Comparison of ENCODE assay signal across 13 cellular contexts in the genomic region with DNA sequence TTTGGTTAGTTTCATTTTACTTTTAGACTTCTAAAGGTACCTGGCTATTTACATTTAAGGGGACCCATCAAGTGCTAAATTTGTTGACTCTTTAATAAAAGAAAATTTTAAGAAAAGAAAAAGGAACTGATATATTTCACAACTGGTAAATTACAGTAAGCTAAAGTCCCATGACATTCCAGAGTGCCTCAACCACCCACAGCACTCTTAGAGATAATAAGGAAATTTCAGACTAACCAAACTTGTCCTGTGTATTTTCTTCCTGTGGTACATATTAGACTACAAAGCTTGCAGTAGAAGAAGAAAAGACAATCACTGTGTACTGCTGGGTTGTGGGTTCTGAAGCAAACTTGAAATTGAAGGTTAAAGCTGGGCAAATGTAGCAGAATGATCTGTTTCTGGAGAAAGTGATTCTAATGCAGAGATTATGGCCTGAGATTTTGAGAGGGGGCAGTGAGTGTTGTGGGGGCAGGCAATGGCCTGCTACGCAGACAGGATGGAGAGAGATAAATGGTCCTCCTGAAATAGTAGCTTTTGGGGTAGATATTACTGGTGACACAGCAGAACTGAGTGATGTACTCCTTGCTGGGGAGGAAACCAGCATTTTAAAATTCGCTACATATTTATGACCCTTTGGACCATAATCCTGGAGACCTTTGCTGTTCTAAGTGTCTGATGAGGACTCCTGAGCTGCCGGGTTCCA. TPM values are rescaled to one million over a fixed set of nuclear protein-coding genes. Genes with fewer than 3 reads are reported as not detected.
"Had no signal": no experiment of that assay in that cellular context is flagged by ENCODE, and none has a peak within 500 bp of the region (broad histone marks: within the 10 kb centered on the region; RNA-seq: fewer than 3 reads in every experiment).

No MANE protein-coding gene starts in this region.

- DNase-seq: activated CD4-positive, alpha-beta T cell treated with anti-CD3 and anti-CD28 coated beads for 1 hour; activated CD8-positive, alpha-beta memory T cell treated with anti-CD3 and anti-CD28 coated beads, Interleukin-2, amount 50 U/mL, for 4 hours; activated CD8-positive, alpha-beta T cell treated with anti-CD3 and anti-CD28 coated beads for 36 hours; activated naive CD4-positive, alpha-beta T cell treated with Interleukin-2 at 50 U/mL for 16 hours; activated naive CD8-positive, alpha-beta T cell treated with anti-CD3 and anti-CD28 coated beads, Interleukin-2, amount 50 U/mL, for 24 hours; central memory CD4-positive, alpha-beta T cell; hypothalamus; naive B cell; stimulated activated CD4-positive, alpha-beta T cell treated with anti-CD3 and anti-CD28 coated beads, Interleukin-4, amount 100 ng/mL, for 24 hours; T-helper 9 cell had no signal

- H3K4me3 Mint-ChIP-seq: activated CD8-positive, alpha-beta T cell treated with anti-CD3 and anti-CD28 coated beads for 36 hours; activated naive CD8-positive, alpha-beta T cell treated with anti-CD3 and anti-CD28 coated beads, Interleukin-2, amount 50 U/mL, for 24 hours; naive B cell; stimulated activated naive CD8-positive, alpha-beta T cell treated with anti-CD3 and anti-CD28 coated beads, Interleukin-15, Interleukin-2, amounts not matched to agents 100 ng/mL and 50 ng/mL, for 24 hours had no signal

- H3K36me3 Mint-ChIP-seq: naive B cell had no signal

- H3K9me3 ChIP-seq: neutrophil, right atrium auricular region had no signal

- ATAC-seq: activated CD8-positive, alpha-beta T cell treated with anti-CD3 and anti-CD28 coated beads for 36 hours; activated naive CD8-positive, alpha-beta T cell treated with anti-CD3 and anti-CD28 coated beads, Interleukin-2, amount 50 U/mL, for 24 hours had no signal

- H3K27me3 Mint-ChIP-seq: activated CD8-positive, alpha-beta T cell treated with anti-CD3 and anti-CD28 coated beads for 36 hours; activated naive CD8-positive, alpha-beta T cell treated with anti-CD3 and anti-CD28 coated beads, Interleukin-2, amount 50 U/mL, for 24 hours; naive B cell; stimulated activated naive CD8-positive, alpha-beta T cell treated with anti-CD3 and anti-CD28 coated beads, Interleukin-15, Interleukin-2, amounts not matched to agents 100 ng/mL and 50 ng/mL, for 24 hours had no signal

- H3K27ac Mint-ChIP-seq: activated CD8-positive, alpha-beta T cell treated with anti-CD3 and anti-CD28 coated beads for 36 hours; activated naive CD8-positive, alpha-beta T cell treated with anti-CD3 and anti-CD28 coated beads, Interleukin-2, amount 50 U/mL, for 24 hours; naive B cell; stimulated activated naive CD8-positive, alpha-beta T cell treated with anti-CD3 and anti-CD28 coated beads, Interleukin-15, Interleukin-2, amounts not matched to agents 100 ng/mL and 50 ng/mL, for 24 hours had no signal

- H3K36me3 ChIP-seq: neutrophil, right atrium auricular region had no signal

- H3K27ac ChIP-seq: neutrophil, right atrium auricular region had no signal

- H3K27me3 ChIP-seq: neutrophil, right atrium auricular region had no signal

- H3K4me1 Mint-ChIP-seq: activated naive CD8-positive, alpha-beta T cell treated with anti-CD3 and anti-CD28 coated beads, Interleukin-2, amount 50 U/mL, for 24 hours; naive B cell had no signal

- H3K9me3 Mint-ChIP-seq: activated CD8-positive, alpha-beta T cell treated with anti-CD3 and anti-CD28 coated beads for 36 hours; activated naive CD8-positive, alpha-beta T cell treated with anti-CD3 and anti-CD28 coated beads, Interleukin-2, amount 50 U/mL, for 24 hours; stimulated activated naive CD8-positive, alpha-beta T cell treated with anti-CD3 and anti-CD28 coated beads, Interleukin-15, Interleukin-2, amounts not matched to agents 100 ng/mL and 50 ng/mL, for 24 hours had no signal

- H3K4me3 ChIP-seq: right atrium auricular region had no signal

RNA-seq across cellular contexts. Expression of a gene that starts 45.1 kb away (rescaled TPM):
- total RNA-seq: activated CD8-positive, alpha-beta T cell treated with anti-CD3 and anti-CD28 coated beads for 36 hours had no signal
